In the genomic region with DNA sequence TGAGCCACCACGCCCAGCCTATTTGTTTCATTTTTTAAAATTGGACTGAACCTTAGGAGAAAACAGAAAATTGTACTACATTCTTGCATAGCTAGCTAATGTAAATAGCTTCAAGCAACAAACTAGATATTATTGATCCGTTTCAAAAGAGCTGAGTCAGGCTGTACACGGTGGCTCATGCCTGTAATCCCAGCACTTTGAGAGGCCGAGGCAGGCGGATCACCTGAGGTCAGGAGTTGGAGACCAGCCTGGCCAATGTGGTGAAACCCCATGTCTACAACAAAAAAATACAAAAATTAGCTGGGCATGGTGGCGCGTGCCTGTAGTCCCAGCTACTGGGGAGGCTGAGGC, we compare ENCODE assay signal across 8 cellular contexts. TPM values are rescaled to one million over a fixed set of nuclear protein-coding genes. Genes with fewer than 3 reads are reported as not detected.
DNase-seq lines count a peak whose midpoint lies in the region; ATAC-seq and TF ChIP-seq lines count a peak whose summit lies in the region.
"Not testable (repeated sequence)": the region's sequence is repeated elsewhere in the genome, so short reads cannot be mapped to it uniquely, and the experiment has no call there.

No MANE protein-coding gene starts in this region.

- H3K4me2 ChIP-seq in GM23338 = not testable (repeated sequence)
- H3K4me2 ChIP-seq in PC-9 = peak overlapping the region; percentile 69

- not testable (repeated sequence) for DNase-seq in GM23338 (ENCODE audit: low spot score); esophagus muscularis mucosa (ENCODE audit: extremely low spot score); left lung; spleen; upper lobe of left lung
- DNase-seq in PC-9 = peak in 1 of 2 experiments; percentile 72

- H3K9me3 Mint-ChIP-seq in GM23338 = not testable (repeated sequence)

- not testable (repeated sequence) for H3K36me3 Mint-ChIP-seq in GM23338 (ENCODE audit: low read depth)

- H4K20me1 ChIP-seq in GM23338 (replicated peaks; ENCODE audit: insufficient read depth); PC-9 (ENCODE audit: insufficient read depth): not testable (repeated sequence)

- 80% methylated on average over 7 of the region's 7 CpGs for WGBS in esophagus muscularis mucosa
- 75 to 92% (median 82%) methylated on average over 7 of the region's 7 CpGs for WGBS in spleen, 5 donors
- 80 to 86% methylated on average over 7 of the region's 7 CpGs for WGBS in upper lobe of left lung, 2 donors

- BruUV-seq in PC-9 (replicated peaks; lab: Mats Ljungman, UMichigan) = not testable (repeated sequence)

- CTCF ChIA-PET in PC-9 (lab: Charles Lee) = interaction anchor here (0.6 to 1.5 kb wide), 4 partner anchors 17 to 343 kb away, joined by 3 to 6 read pairs (median 6); no protein-coding TSS in a partner anchor

- not testable (repeated sequence) for H3K27ac Mint-ChIP-seq in GM23338

- H3K79me2 ChIP-seq in GM23338 (replicated peaks; ENCODE audit: insufficient read depth); PC-9 (ENCODE audit: low read depth): not testable (repeated sequence)

- not testable (repeated sequence) for TF ChIP-seq EP300 in esophagus muscularis mucosa (IDR thresholded peaks at IDR 0.05); upper lobe of left lung (IDR thresholded peaks at IDR 0.05)

- H2AFZ ChIP-seq in GM23338 = not testable (repeated sequence)
- peak overlapping the region; percentile 67 for H2AFZ ChIP-seq in PC-9

- intact Hi-C loops in PC-9 (cut with micrococcal nuclease; ENCODE audit: unreplicated experiment) = not testable (repeated sequence)
- intact Hi-C loops in esophagus muscularis mucosa (cut with DNase I) (loop anchor here (5.0 kb wide), 1 partner anchor 224 kb away; no protein-coding TSS in a partner anchor), left lung (cut with DNase I) (loop anchor here in 1 of 2 donors (5.0 kb wide), 1 partner anchor 224 kb away; no protein-coding TSS in a partner anchor), spleen (cut with DNase I; ENCODE audit: low total_unique reads) (loop anchor here (10.0 kb wide), 1 partner anchor 232 kb away; no protein-coding TSS in a partner anchor)

- ATAC-seq in GM23338; left lung; upper lobe of left lung (ENCODE audit: low FRiP score in 2 of 2): not testable (repeated sequence)

- not testable (repeated sequence) for H3K36me3 ChIP-seq in GM23338 (ENCODE audit: insufficient read depth); PC-9 (ENCODE audit: low read depth); esophagus muscularis mucosa; left lung; neutrophil; spleen; upper lobe of left lung

- POLR2A ChIA-PET in PC-9 (lab: Charles Lee; ENCODE audit: unreplicated experiment) = interaction anchor here (0.6 to 0.8 kb wide), 4 partner anchors 128 to 300 kb away, joined by 3 to 7 read pairs (median 6); a partner anchor contains a TSS

- not testable (repeated sequence) for TF ChIP-seq CTCF in GM23338 (conservative IDR thresholded peaks at IDR 0.05; ENCODE audit: low read depth in 2 of 2); PC-9 (conservative IDR thresholded peaks at IDR 0.05); esophagus muscularis mucosa (IDR thresholded peaks at IDR 0.05); left lung (IDR thresholded peaks at IDR 0.05); neutrophil (IDR thresholded peaks at IDR 0.05); spleen (IDR thresholded peaks at IDR 0.05 in 8 of 11, conservative IDR thresholded peaks at IDR 0.05 in 3 of 11); upper lobe of left lung (IDR thresholded peaks at IDR 0.05)

- H3K9me2 ChIP-seq in GM23338 (ENCODE audit: insufficient read depth); PC-9 (ENCODE audit: insufficient read depth): not testable (repeated sequence)

- not testable (repeated sequence) for H3F3A ChIP-seq in GM23338 (replicated peaks; ENCODE audit: low read depth)
- H3F3A ChIP-seq in PC-9 (ENCODE audit: insufficient read depth, low read depth) = peaks cover 10% of the 10 kb centered on the region

- not testable (repeated sequence) for H3K4me1 ChIP-seq in GM23338 (ENCODE audit: insufficient read depth)
- peaks cover 12% of the 10 kb centered on the region; the same call in 1 of the 2 replicates for H3K4me1 ChIP-seq in PC-9 (replicated peaks; ENCODE audit: insufficient read depth)
- peaks cover 4 to 11% (median 7%) of the 10 kb centered on the region in 4 donors for H3K4me1 ChIP-seq in esophagus muscularis mucosa
- H3K4me1 ChIP-seq in left lung = peaks cover 0 to 35% of the 10 kb centered on the region in 2 donors
- H3K4me1 ChIP-seq in neutrophil (ENCODE audit: control insufficient read depth in 1 of 2, insufficient read depth in 1 of 2, low read depth in 1 of 2, low read length in 1 of 2) = peaks cover 47 to 48% of the 10 kb centered on the region in 2 experiments
- H3K4me1 ChIP-seq in spleen = peaks cover 0 to 46% (median 18%) of the 10 kb centered on the region in 6 donors
- peaks cover 0 to 15% (median 6%) of the 10 kb centered on the region in 4 donors for H3K4me1 ChIP-seq in upper lobe of left lung

- TF ChIP-seq POLR2A in esophagus muscularis mucosa (IDR thresholded peaks at IDR 0.05; ENCODE audit: low read depth); spleen (IDR thresholded peaks at IDR 0.05): not testable (repeated sequence)
- peak in 1 of 4 donors; percentile 5 for TF ChIP-seq POLR2A in upper lobe of left lung (IDR thresholded peaks at IDR 0.05)

- not testable (repeated sequence) for H3K4me3 Mint-ChIP-seq in GM23338

- 0 out of 2 replicates have a peak overlapping the region, but pooled peaks have one; percentile 63 for H3K27ac ChIP-seq in GM23338 (ENCODE audit: low read depth)
- H3K27ac ChIP-seq in PC-9 = peak overlapping the region; percentile 77
- peak overlapping the region; percentile 1 for H3K27ac ChIP-seq in angular gyrus (ENCODE audit: low read depth, low read length)
- H3K27ac ChIP-seq in esophagus muscularis mucosa (replicated peaks in 1 of 4) = peak overlapping the region; percentile 2 to 55 (median 23)
- H3K27ac ChIP-seq in left lung = peak overlapping the region; percentile 20 to 92
- H3K27ac ChIP-seq in neutrophil = peak overlapping the region; percentile 93
- peak overlapping the region in 7 of 8 donors; percentile 61 to 85 (median 72) for H3K27ac ChIP-seq in spleen
- H3K27ac ChIP-seq in upper lobe of left lung = peak overlapping the region; percentile 21 to 85 (median 44)

- H3K4me1 Mint-ChIP-seq in GM23338 = not testable (repeated sequence)

- not testable (repeated sequence) for H3K27me3 ChIP-seq in GM23338 (ENCODE audit: insufficient read depth); PC-9 (ENCODE audit: insufficient read depth, low read depth); esophagus muscularis mucosa; left lung; neutrophil; spleen (replicated peaks in 1 of 7); upper lobe of left lung

- H3K27me3 Mint-ChIP-seq in GM23338 (ENCODE audit: insufficient read depth, low read depth, poor library complexity) = not testable (repeated sequence)

- H3K4me3 ChIP-seq in GM23338, esophagus muscularis mucosa: not testable (repeated sequence)
- H3K4me3 ChIP-seq in PC-9 = peak overlapping the region; percentile 37; the same call in 1 of the 2 replicates
- peak overlapping the region in 1 of 2 donors; percentile 3 for H3K4me3 ChIP-seq in left lung
- peak overlapping the region; percentile 56 to 57 for H3K4me3 ChIP-seq in neutrophil (ENCODE audit: low read depth in 1 of 2, low read length in 1 of 2)
- peak overlapping the region in 1 of 8 donors; percentile 39 for H3K4me3 ChIP-seq in spleen
- H3K4me3 ChIP-seq in upper lobe of left lung = peak overlapping the region in 1 of 4 donors; percentile 9

- H3K9me3 ChIP-seq in PC-9 (ENCODE audit: insufficient read depth, low read depth); esophagus muscularis mucosa; left lung; neutrophil; spleen; upper lobe of left lung: not testable (repeated sequence)

RNA-seq across cellular contexts. Expression of a gene that starts 36.7 kb away (rescaled TPM):
- total RNA-seq in GM23338 (2014; rRNA removed; shearing (Covaris generic)) = 26.3 and 34.3 TPM in 2 replicates
- 33.1 and 36.7 TPM in 2 replicates for polyA plus RNA-seq in GM23338 (2016; fragmentation: Nextera tagmentation; extraction: Ambion mirVana)
- 1.3 and 2.2 TPM in 2 replicates for total RNA-seq in PC-9 (2021)
- 100 to 1,000 TPM; 294 to 426 (median 337) TPM for total RNA-seq in esophagus muscularis mucosa
- total RNA-seq in left lung = 10 to 100 TPM; 35.3 to 51.2 TPM
- total RNA-seq in spleen = 100 to 1,000 TPM in 5 of 7 donors, 10 to 100 TPM in 2; 95.9 to 147 (median 121) TPM
- polyA plus RNA-seq in spleen = 100 to 1,000 TPM; 154 to 228 (median 166) TPM
- 100 to 1,000 TPM in 1 of 6 donors, 10 to 100 TPM in 5; 27.8 to 111 (median 61.9) TPM for total RNA-seq in upper lobe of left lung

RNA-seq across cellular contexts. Expression of a gene that starts 49.5 kb away (rescaled TPM):
- 88.6 and 100 TPM in 2 replicates for total RNA-seq in GM23338 (2014; rRNA removed; shearing (Covaris generic))
- 244 and 257 TPM in 2 replicates for polyA plus RNA-seq in GM23338 (2016; fragmentation: Nextera tagmentation; extraction: Ambion mirVana)
- total RNA-seq in PC-9 (2021) = 63.3 and 63.5 TPM in 2 replicates
- total RNA-seq in esophagus muscularis mucosa = 10 to 100 TPM; 15.6 to 20.3 (median 18.6) TPM
- 10 to 100 TPM; 27.3 to 31.4 TPM for total RNA-seq in left lung
- total RNA-seq in spleen = 10 to 100 TPM; 29.8 to 44.0 (median 35.2) TPM
- polyA plus RNA-seq in spleen = 10 to 100 TPM; 24.6 to 35.6 (median 31.7) TPM
- 10 to 100 TPM in 5 of 6 donors, 1 to 10 TPM in 1; 7.7 to 38.8 (median 27.9) TPM for total RNA-seq in upper lobe of left lung

Comparison
In these comparisons a context has a peak if more than half of its experiments do, and no peak if none do; other contexts are left out.
1. H3K27ac ChIP-seq: peak in every context shown above with its lines; median percentile 93 in neutrophil; 77 in PC-9; 72 in spleen; 63 in GM23338; 56 in left lung; 44 in upper lobe of left lung; 23 in esophagus muscularis mucosa; 1 in angular gyrus.